25 cellular contexts compared by ENCODE assay signal in genomic region chr6:150922137-150922536, GRCh38. TPM values are rescaled to one million over a fixed set of nuclear protein-coding genes. Genes with fewer than 3 reads are reported as not detected.
DNase-seq lines count a peak whose midpoint lies in the region; TF ChIP-seq lines count a peak whose summit lies in the region.
"Had no signal": no experiment of that assay in that cellular context is flagged by ENCODE, and none has a peak within 500 bp of the region (broad histone marks: within the 10 kb centered on the region; RNA-seq: fewer than 3 reads in every experiment).

No MANE protein-coding gene starts in this region.

- H3K27me3 ChIP-seq in osteoblast (ENCODE audit: insufficient read depth, low read length), result no peaks in the 10 kb centered on the region
- H3K27me3 ChIP-seq in Caco-2 (replicated peaks; ENCODE audit: control insufficient read depth, insufficient read depth, low read length), result no peaks in the 10 kb centered on the region
- H3K27me3 ChIP-seq in A673 (replicated peaks; ENCODE audit: insufficient read depth, low read depth, low read length, poor library complexity), result no peaks in the 10 kb centered on the region

- POLR2A ChIA-PET in Caco-2 (lab: Charles Lee) (no interaction called here), A673 (lab: Charles Lee; ENCODE audit: low non-redundant PET) (no interaction called here)

- TF ChIP-seq CTCF in osteoblast (IDR thresholded peaks at IDR 0.05; ENCODE audit: extremely low read depth, low read depth, low read length), result no peak
- no peak for TF ChIP-seq CTCF in Caco-2 (IDR thresholded peaks at IDR 0.05; ENCODE audit: insufficient read depth in 1 of 2, low read depth in 1 of 2, low read length in 1 of 2, severe bottlenecking in 1 of 2, unreplicated experiment in 1 of 2)
- no peak for TF ChIP-seq CTCF in A673 (conservative IDR thresholded peaks at IDR 0.05; ENCODE audit: low read depth, low read length)

- peaks cover 4% of the 10 kb centered on the region for H3K79me2 ChIP-seq in osteoblast (ENCODE audit: insufficient read depth, low read length)

- H3K36me3 ChIP-seq in osteoblast (ENCODE audit: insufficient read depth, low read length) (peaks cover 49% of the 10 kb centered on the region), Caco-2 (ENCODE audit: control insufficient read depth, insufficient read depth, low read length) (no peaks in the 10 kb centered on the region; the same call in 1 of the 2 replicates), A673 (ENCODE audit: insufficient read depth, low read length, poor library complexity, severe bottlenecking) (peaks cover 19% of the 10 kb centered on the region)

- intact Hi-C loops in Caco-2 (cut with micrococcal nuclease; ENCODE audit: unreplicated experiment), result no loop called here
- intact Hi-C loops in A673 (cut with micrococcal nuclease; ENCODE audit: unreplicated experiment), result no loop called here

- H3K4me3 Mint-ChIP-seq in Caco-2 (ENCODE audit: unreplicated experiment), result no peak overlapping the region
- H3K4me3 Mint-ChIP-seq: B cell; CD8-positive, alpha-beta T cell had no signal

- no peak overlapping the region for H2AFZ ChIP-seq in osteoblast (ENCODE audit: low read length)
- H2AFZ ChIP-seq: PC-9 had no signal

- H3K27ac Mint-ChIP-seq in Caco-2 (ENCODE audit: unreplicated experiment), result no peak overlapping the region
- H3K27ac Mint-ChIP-seq: B cell; CD8-positive, alpha-beta T cell had no signal

- no peak overlapping the region for H3K4me2 ChIP-seq in osteoblast (ENCODE audit: insufficient read depth, low read length)
- H3K4me2 ChIP-seq: PC-9 had no signal

- no peaks in the 10 kb centered on the region for H3K27me3 Mint-ChIP-seq in Caco-2 (ENCODE audit: insufficient read depth, unreplicated experiment)
- H3K27me3 Mint-ChIP-seq: B cell had no signal

- no TSS peak for BruUV-seq in Caco-2 (replicated peaks; lab: Mats Ljungman, UMichigan)
- BruUV-seq in A673 (replicated peaks; lab: Mats Ljungman, UMichigan), result no TSS peak

- no peaks in the 10 kb centered on the region for H3K9me3 ChIP-seq in osteoblast (ENCODE audit: low read depth, low read length)
- no peaks in the 10 kb centered on the region for H3K9me3 ChIP-seq in Caco-2
- H3K9me3 ChIP-seq in A673 (ENCODE audit: low read depth, low read length, poor library complexity, severe bottlenecking), result no peaks in the 10 kb centered on the region

- H3K9me3 Mint-ChIP-seq in Caco-2 (ENCODE audit: unreplicated experiment), result no peaks in the 10 kb centered on the region
- H3K9me3 Mint-ChIP-seq: CD8-positive, alpha-beta T cell had no signal

- H3K4me3 ChIP-seq in osteoblast (ENCODE audit: insufficient read depth, low read length), result no peak overlapping the region
- H3K4me3 ChIP-seq in Caco-2 (ENCODE audit: low read depth, low read length), result no peak overlapping the region
- H3K4me3 ChIP-seq in A673 (ENCODE audit: low read depth, low read length, poor library complexity, severe bottlenecking), result no peak overlapping the region
- H3K4me3 ChIP-seq: PC-9 had no signal

- H3K4me1 Mint-ChIP-seq in Caco-2 (ENCODE audit: low read depth, unreplicated experiment), result peaks cover 22% of the 10 kb centered on the region

- H3K4me1 ChIP-seq in osteoblast (ENCODE audit: insufficient read depth, low read length) (peaks cover 38% of the 10 kb centered on the region), Caco-2 (peaks cover 14% of the 10 kb centered on the region; the same call in 1 of the 2 replicates), A673 (ENCODE audit: insufficient read depth, low read length, poor library complexity, severe bottlenecking) (no peaks in the 10 kb centered on the region)

- CTCF ChIA-PET in Caco-2 (lab: Charles Lee) (no interaction called here), A673 (lab: Charles Lee) (no interaction called here)

- peaks cover 84% of the 10 kb centered on the region for H3K36me3 Mint-ChIP-seq in Caco-2 (ENCODE audit: insufficient read depth, unreplicated experiment)

- peak overlapping the region; percentile 54 for H3K27ac ChIP-seq in osteoblast (ENCODE audit: low read depth, low read length)
- H3K27ac ChIP-seq in A673 (ENCODE audit: low read depth, low read length, poor library complexity, severe bottlenecking), result no peak overlapping the region
- H3K27ac ChIP-seq: C4-2B, HL-60, PC-9 had no signal

- DNase-seq in ELR (ENCODE audit: low read depth), result peak; percentile 24
- DNase-seq in M059J (ENCODE audit: low read depth), result peak; percentile 53
- DNase-seq in astrocyte of the hippocampus (ENCODE audit: low read depth, low spot score), result peak; percentile 20
- DNase-seq in osteoblast (ENCODE audit: insufficient read length, low spot score, missing footprints), result no peak
- no peak for DNase-seq in Caco-2
- no peak for DNase-seq in A673 (ENCODE audit: low spot score)
- DNase-seq in SHP77 treated with DMSO at 0.1 percent for 48 hours (lab: John Stamatoyannopoulos, UW), result no peak
- DNase-seq: CD8-positive, alpha-beta T cell; DMS 273 treated with DMSO at 0.1 percent for 48 hours; DMS79; HCEC 1CT; Karpas-422; MV-4-11; NCI-H1105; NCI-H1436 treated with DMSO at 0.1 percent for 48 hours; NCI-H187 treated with DMSO at 0.1 percent for 48 hours; NCI-H446; NCI-H526; NCI-H82; NK-92 treated with Interleukin-12 subunit alpha and Interleukin-12 subunit beta, amount 100 ng/mL, for 24 hours; PC-9; Right ventricle myocardium superior had no signal

- H4K20me1 ChIP-seq in osteoblast (ENCODE audit: insufficient read depth, low read length), result no peaks in the 10 kb centered on the region

RNA-seq across cellular contexts. Expression of gene MTHFD1L, which starts 56.6 kb away (rescaled TPM):
- total RNA-seq in M059J (2014; rRNA removed; shearing (Covaris generic)), result 4.7 and 10.9 TPM in 2 replicates
- total RNA-seq in osteoblast (56.8 and 58.0 TPM in 2 replicates), Caco-2 (2022) (101 and 102 TPM in 2 replicates), A673 (2021) (78.7 and 90.7 TPM in 2 replicates)

Comparison
In these comparisons a context has a peak if more than half of its experiments do, and no peak if none do; other contexts are left out.
1. DNase-seq: peak in ELR (single experiment), M059J (single experiment) and astrocyte of the hippocampus (single experiment); none in osteoblast (single experiment), Caco-2 (0 of 2), A673 (single experiment) and SHP77 treated with DMSO at 0.1 percent for 48 hours (single experiment).